13 cellular contexts compared by ENCODE assay signal in genomic region chr5:154603978-154604679, GRCh38.
A peak's percentile ranks its signal among the peaks of the same experiment; 100 is the strongest.
DNase-seq lines count a peak whose midpoint lies in the region; ATAC-seq and TF ChIP-seq lines count a peak whose summit lies in the region.
"Had no signal": no experiment of that assay in that cellular context is flagged by ENCODE, and none has a peak within 500 bp of the region (broad histone marks: within the 10 kb centered on the region; RNA-seq: fewer than 3 reads in every experiment).

No MANE protein-coding gene starts in this region.

- no peak overlapping the region for H3K4me3 Mint-ChIP-seq in stimulated activated effector memory CD8-positive, alpha-beta T cell treated with anti-CD3 and anti-CD28 coated beads, Interleukin-12 subunit alpha, Interleukin-12 subunit beta, amount 100 ng/mL, for 72 hours
- H3K4me3 Mint-ChIP-seq: activated CD8-positive, alpha-beta memory T cell treated with anti-CD3 and anti-CD28 coated beads, Interleukin-2, amount 10 ng/mL, durations not matched to agents 7 days and 5 days; naive B cell had no signal

- no peaks in the 10 kb centered on the region for H3K9me3 Mint-ChIP-seq in stimulated activated effector memory CD8-positive, alpha-beta T cell treated with anti-CD3 and anti-CD28 coated beads, Interleukin-12 subunit alpha, Interleukin-12 subunit beta, amount 100 ng/mL, for 72 hours

- H3K27ac ChIP-seq in ascending aorta (no peak overlapping the region), iPS-20b (ENCODE audit: low read length) (no peak overlapping the region), stomach smooth muscle (ENCODE audit: low read length) (no peak overlapping the region)
- H3K27ac ChIP-seq: 22Rv1, KMS-11 had no signal

- no peak for ATAC-seq in stimulated activated effector memory CD8-positive, alpha-beta T cell treated with anti-CD3 and anti-CD28 coated beads, Interleukin-12 subunit alpha, Interleukin-12 subunit beta, amount 100 ng/mL, for 72 hours
- no peak for ATAC-seq in HG02798 (IDR thresholded peaks at IDR 0.05; ENCODE audit: poor library complexity, unreplicated experiment)
- ATAC-seq: activated CD8-positive, alpha-beta memory T cell treated with anti-CD3 and anti-CD28 coated beads, Interleukin-2, amount 10 ng/mL, durations not matched to agents 7 days and 5 days had no signal

- no peaks in the 10 kb centered on the region for H3K27me3 ChIP-seq in ascending aorta
- peaks cover 61% of the 10 kb centered on the region for H3K27me3 ChIP-seq in iPS-20b (ENCODE audit: insufficient read depth, low read length)
- peaks cover 5 to 11% of the 10 kb centered on the region in 2 donors for H3K27me3 ChIP-seq in stomach smooth muscle (ENCODE audit: control insufficient read depth in 1 of 2, insufficient read depth in 2 of 2, low read length in 2 of 2)

- H3K9ac ChIP-seq in iPS-20b (ENCODE audit: low read depth, low read length) (no peak overlapping the region), stomach smooth muscle (ENCODE audit: low read length in 2 of 2) (no peak overlapping the region)
- H3K9ac ChIP-seq: KMS-11 had no signal

- intact Hi-C loops in ascending aorta (cut with DNase I): no loop called here

- H3K36me3 ChIP-seq in ascending aorta: no peaks in the 10 kb centered on the region
- H3K36me3 ChIP-seq in iPS-20b (ENCODE audit: insufficient read depth, low read depth, low read length): no peaks in the 10 kb centered on the region
- H3K36me3 ChIP-seq in stomach smooth muscle (ENCODE audit: control insufficient read depth in 2 of 2, insufficient read depth in 2 of 2, low read length in 2 of 2): no peaks in the 10 kb centered on the region

- H3K4me3 ChIP-seq in ascending aorta (peak overlapping the region; percentile 12 to 40), iPS-20b (ENCODE audit: low read length) (peak overlapping the region; percentile 29), stomach smooth muscle (ENCODE audit: low read length in 2 of 2) (peak overlapping the region; percentile 25 to 40)

- peaks cover 6% of the 10 kb centered on the region for H3K4me1 Mint-ChIP-seq in stimulated activated effector memory CD8-positive, alpha-beta T cell treated with anti-CD3 and anti-CD28 coated beads, Interleukin-12 subunit alpha, Interleukin-12 subunit beta, amount 100 ng/mL, for 72 hours
- H3K4me1 Mint-ChIP-seq: activated CD8-positive, alpha-beta memory T cell treated with anti-CD3 and anti-CD28 coated beads, Interleukin-2, amount 10 ng/mL, durations not matched to agents 7 days and 5 days had no signal

- DNase-seq in DMS53 (lab: John Stamatoyannopoulos, UW) (peak; percentile 52), DMS53 treated with DMSO at 0.1 percent for 48 hours (lab: John Stamatoyannopoulos, UW; ENCODE audit: unreplicated experiment) (no peak), ascending aorta (ENCODE audit: low spot score in 2 of 2) (no peak), NCI-H2227 treated with DMSO at 0.1 percent for 48 hours (lab: John Stamatoyannopoulos, UW) (no peak)
- no peak for DNase-seq in stimulated activated effector memory CD8-positive, alpha-beta T cell treated with anti-CD3 and anti-CD28 coated beads, Interleukin-12 subunit alpha, Interleukin-12 subunit beta, amount 100 ng/mL, for 72 hours (ENCODE audit: low spot score in 2 of 2)
- DNase-seq: activated CD8-positive, alpha-beta memory T cell treated with anti-CD3 and anti-CD28 coated beads, Interleukin-2, amount 10 ng/mL, durations not matched to agents 7 days and 5 days; effector CD4-positive, alpha-beta T cell; naive B cell had no signal

- no peak overlapping the region for H3K27ac Mint-ChIP-seq in stimulated activated effector memory CD8-positive, alpha-beta T cell treated with anti-CD3 and anti-CD28 coated beads, Interleukin-12 subunit alpha, Interleukin-12 subunit beta, amount 100 ng/mL, for 72 hours
- H3K27ac Mint-ChIP-seq: activated CD8-positive, alpha-beta memory T cell treated with anti-CD3 and anti-CD28 coated beads, Interleukin-2, amount 10 ng/mL, durations not matched to agents 7 days and 5 days had no signal

- no peaks in the 10 kb centered on the region for H3K4me1 ChIP-seq in ascending aorta
- H3K4me1 ChIP-seq in iPS-20b (ENCODE audit: insufficient read depth, low read length): peaks cover 22% of the 10 kb centered on the region
- H3K4me1 ChIP-seq in stomach smooth muscle (ENCODE audit: control insufficient read depth, insufficient read depth, low read length): peaks cover 8% of the 10 kb centered on the region

- no peaks in the 10 kb centered on the region for H3K9me3 ChIP-seq in ascending aorta
- H3K9me3 ChIP-seq in iPS-20b (ENCODE audit: insufficient read depth, low read depth, low read length): no peaks in the 10 kb centered on the region
- no peaks in the 10 kb centered on the region for H3K9me3 ChIP-seq in stomach smooth muscle (ENCODE audit: control insufficient read depth in 2 of 2, low read length in 2 of 2)

- no peak for TF ChIP-seq CTCF in ascending aorta (IDR thresholded peaks at IDR 0.05)

- no peaks in the 10 kb centered on the region for H3K36me3 Mint-ChIP-seq in stimulated activated effector memory CD8-positive, alpha-beta T cell treated with anti-CD3 and anti-CD28 coated beads, Interleukin-12 subunit alpha, Interleukin-12 subunit beta, amount 100 ng/mL, for 72 hours
- H3K36me3 Mint-ChIP-seq: activated CD8-positive, alpha-beta memory T cell treated with anti-CD3 and anti-CD28 coated beads, Interleukin-2, amount 10 ng/mL, durations not matched to agents 7 days and 5 days had no signal
